ENCODE assay signal across 2 cellular contexts in the genomic region with DNA sequence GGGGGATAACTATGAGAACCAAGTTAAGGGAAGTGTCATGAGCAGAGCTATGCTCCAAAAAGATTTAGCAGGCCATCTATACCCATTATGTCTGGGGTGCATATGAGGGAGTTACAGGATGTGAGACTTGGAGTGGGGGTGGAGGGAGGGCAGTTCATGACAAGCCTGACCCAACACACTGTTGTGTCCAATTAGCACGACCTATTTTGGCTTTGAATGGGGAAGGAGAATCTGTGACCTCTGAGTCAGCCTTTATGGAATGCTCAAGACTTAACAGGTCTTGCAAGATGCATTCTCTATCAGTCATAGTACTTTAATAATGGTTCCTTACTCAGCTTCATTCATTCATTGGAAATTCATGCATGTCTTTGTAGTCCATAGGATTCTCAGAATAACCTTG.
TF ChIP-seq lines count a peak whose summit lies in the region.

No MANE protein-coding gene starts in this region.

TF ChIP-seq in IMR-90, 13 proteins besides CTCF, POLR2A, EP300 and RAD21 (continued from another document):
- TF ChIP-seq NFE2L2 (IDR thresholded peaks at IDR 0.05; ENCODE audit: low read depth, low read length) = no peak

TF ChIP-seq in HepG2, 621 proteins besides CTCF, POLR2A, EP300 and RAD21 (continued from another document):
- TF ChIP-seq, protein P1, sequence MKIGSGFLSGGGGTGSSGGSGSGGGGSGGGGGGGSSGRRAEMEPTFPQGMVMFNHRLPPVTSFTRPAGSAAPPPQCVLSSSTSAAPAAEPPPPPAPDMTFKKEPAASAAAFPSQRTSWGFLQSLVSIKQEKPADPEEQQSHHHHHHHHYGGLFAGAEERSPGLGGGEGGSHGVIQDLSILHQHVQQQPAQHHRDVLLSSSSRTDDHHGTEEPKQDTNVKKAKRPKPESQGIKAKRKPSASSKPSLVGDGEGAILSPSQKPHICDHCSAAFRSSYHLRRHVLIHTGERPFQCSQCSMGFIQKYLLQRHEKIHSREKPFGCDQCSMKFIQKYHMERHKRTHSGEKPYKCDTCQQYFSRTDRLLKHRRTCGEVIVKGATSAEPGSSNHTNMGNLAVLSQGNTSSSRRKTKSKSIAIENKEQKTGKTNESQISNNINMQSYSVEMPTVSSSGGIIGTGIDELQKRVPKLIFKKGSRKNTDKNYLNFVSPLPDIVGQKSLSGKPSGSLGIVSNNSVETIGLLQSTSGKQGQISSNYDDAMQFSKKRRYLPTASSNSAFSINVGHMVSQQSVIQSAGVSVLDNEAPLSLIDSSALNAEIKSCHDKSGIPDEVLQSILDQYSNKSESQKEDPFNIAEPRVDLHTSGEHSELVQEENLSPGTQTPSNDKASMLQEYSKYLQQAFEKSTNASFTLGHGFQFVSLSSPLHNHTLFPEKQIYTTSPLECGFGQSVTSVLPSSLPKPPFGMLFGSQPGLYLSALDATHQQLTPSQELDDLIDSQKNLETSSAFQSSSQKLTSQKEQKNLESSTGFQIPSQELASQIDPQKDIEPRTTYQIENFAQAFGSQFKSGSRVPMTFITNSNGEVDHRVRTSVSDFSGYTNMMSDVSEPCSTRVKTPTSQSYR (CRISPR knock-in tag; IDR thresholded peaks at IDR 0.05; ENCODE audit: borderline replicate concordance) = no peak
- TF ChIP-seq STAT5B (CRISPR knock-in tag; IDR thresholded peaks at IDR 0.05) = no peak
- TF ChIP-seq, protein P2, sequence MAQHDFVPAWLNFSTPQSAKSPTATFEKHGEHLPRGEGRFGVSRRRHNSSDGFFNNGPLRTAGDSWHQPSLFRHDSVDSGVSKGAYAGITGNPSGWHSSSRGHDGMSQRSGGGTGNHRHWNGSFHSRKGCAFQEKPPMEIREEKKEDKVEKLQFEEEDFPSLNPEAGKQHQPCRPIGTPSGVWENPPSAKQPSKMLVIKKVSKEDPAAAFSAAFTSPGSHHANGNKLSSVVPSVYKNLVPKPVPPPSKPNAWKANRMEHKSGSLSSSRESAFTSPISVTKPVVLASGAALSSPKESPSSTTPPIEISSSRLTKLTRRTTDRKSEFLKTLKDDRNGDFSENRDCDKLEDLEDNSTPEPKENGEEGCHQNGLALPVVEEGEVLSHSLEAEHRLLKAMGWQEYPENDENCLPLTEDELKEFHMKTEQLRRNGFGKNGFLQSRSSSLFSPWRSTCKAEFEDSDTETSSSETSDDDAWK (CRISPR knock-in tag; IDR thresholded peaks at IDR 0.05) = no peak
